In genomic region chr22:42130639-42131431, GRCh38 we compare ENCODE assay signal across 1 cellular context.
TF ChIP-seq lines count a peak whose summit lies in the region.

Gene CYP2D6 (minus strand): TSS chr22:42130810. CDS start chr22:42130791, 19 bp downstream.

TF ChIP-seq in liver, 16 proteins besides CTCF, POLR2A, EP300 and RAD21 (continued from another document):
- TF ChIP-seq ZBTB33 (IDR thresholded peaks at IDR 0.05) (peak; percentile 32), FOXA1 (IDR thresholded peaks at IDR 0.05) (peak; percentile 37), FOXA2 (IDR thresholded peaks at IDR 0.05) (peak; percentile 67), YY1 (IDR thresholded peaks at IDR 0.05) (peak; percentile 25)
